In the genomic region with DNA sequence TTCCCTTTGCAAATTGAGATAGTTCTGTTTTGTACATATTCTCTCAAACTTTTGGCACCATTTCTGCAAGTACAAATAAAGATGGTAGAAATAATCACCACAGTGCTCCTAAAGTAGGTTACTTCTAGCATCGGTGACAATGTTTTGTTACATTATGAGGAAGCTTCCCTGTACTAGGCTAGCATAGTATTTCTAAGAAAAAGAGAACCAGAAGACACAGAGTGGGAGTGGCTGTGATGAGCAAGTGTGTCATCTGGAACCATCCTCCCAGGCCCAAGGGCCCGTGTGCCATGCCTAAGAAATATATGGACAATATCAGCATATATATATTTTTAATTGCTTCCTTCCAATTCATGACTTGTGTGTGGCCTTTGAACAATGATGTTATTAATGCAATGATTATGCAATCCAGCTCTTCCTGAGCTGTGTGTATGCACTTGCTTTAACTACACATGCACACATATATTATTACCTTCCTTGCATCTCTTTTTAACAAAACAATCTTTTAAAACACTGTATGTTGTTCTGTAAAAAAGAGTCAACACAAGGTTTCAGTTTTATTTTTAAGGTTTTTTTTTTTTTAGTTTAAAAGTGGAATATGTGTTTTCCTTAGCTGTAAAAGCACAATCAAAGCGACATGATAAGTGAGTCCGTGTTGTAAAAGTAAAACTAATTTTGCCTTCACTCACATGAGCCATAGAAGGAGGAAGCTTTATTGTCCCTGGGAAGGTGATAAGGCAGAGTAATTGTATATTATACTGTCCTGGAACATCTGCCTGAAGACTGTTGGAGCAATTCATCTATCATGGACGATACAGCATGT, we compare ENCODE assay signal across 20 cellular contexts.
DNase-seq lines count a peak whose midpoint lies in the region; ATAC-seq and TF ChIP-seq lines count a peak whose summit lies in the region.
"Had no signal": no experiment of that assay in that cellular context is flagged by ENCODE, and none has a peak within 500 bp of the region (broad histone marks: within the 10 kb centered on the region; RNA-seq: fewer than 3 reads in every experiment).

No MANE protein-coding gene starts in this region.

- no peak for TF ChIP-seq CTCF in fibroblast of villous mesenchyme (IDR thresholded peaks at IDR 0.05; ENCODE audit: insufficient read depth, low read depth, low read length)
- TF ChIP-seq CTCF in upper lobe of left lung (IDR thresholded peaks at IDR 0.05): no peak
- TF ChIP-seq CTCF in GM20000 (IDR thresholded peaks at IDR 0.05; ENCODE audit: extremely low read depth, missing control alignments): no peak

- H3K27me3 ChIP-seq in upper lobe of left lung: no peaks in the 10 kb centered on the region
- H3K27me3 ChIP-seq: heart right ventricle, right lobe of liver had no signal

- H3K36me3 Mint-ChIP-seq in activated naive CD4-positive, alpha-beta T cell treated with anti-CD3 and anti-CD28 coated beads, Interleukin-2, amount 10 ng/mL, durations not matched to agents 7 days and 5 days: no peaks in the 10 kb centered on the region

- DNase-seq in activated naive CD4-positive, alpha-beta T cell treated with anti-CD3 and anti-CD28 coated beads, Interleukin-2, amount 10 ng/mL, durations not matched to agents 7 days and 5 days: no peak
- DNase-seq in activated naive CD4-positive, alpha-beta T cell treated with anti-CD3 and anti-CD28 coated beads, Interleukin-2, amount 50 U/mL, for 16 hours: no peak
- DNase-seq in OCI-M1 (lab: John Stamatoyannopoulos, UW) (peak; percentile 69), fibroblast of villous mesenchyme (ENCODE audit: low read depth) (peak; percentile 11), upper lobe of left lung (no peak), GM20000 (ENCODE audit: low spot score) (no peak)
- DNase-seq: aorta, cerebellar nuclear complex, endodermal cell, heart right ventricle, NCI-H1105, right lobe of liver had no signal

- H3K4me3 ChIP-seq in fibroblast of villous mesenchyme (ENCODE audit: low read depth, low read length): no peak overlapping the region
- no peak overlapping the region for H3K4me3 ChIP-seq in upper lobe of left lung
- H3K4me3 ChIP-seq: heart right ventricle, lung, right lobe of liver had no signal

- no peaks in the 10 kb centered on the region for H3K9me3 ChIP-seq in upper lobe of left lung
- H3K9me3 ChIP-seq: heart right ventricle, right lobe of liver had no signal

- no peak overlapping the region for H3K4me3 Mint-ChIP-seq in activated naive CD4-positive, alpha-beta T cell treated with anti-CD3 and anti-CD28 coated beads, Interleukin-2, amount 10 ng/mL, durations not matched to agents 7 days and 5 days
- H3K4me3 Mint-ChIP-seq: endodermal cell; IgD-negative memory B cell; stimulated activated memory B cell treated with anti-CD40 and anti-IgM and Interleukin-4, amounts not matched to agents 10 μg/mL and 1 μg/mL and 100 μg/mL, for 72 hours had no signal

- ATAC-seq in upper lobe of left lung (ENCODE audit: low FRiP score in 2 of 2) (peak; percentile 67 to 70), HG02610 (IDR thresholded peaks at IDR 0.05; ENCODE audit: unreplicated experiment) (no peak), HG03439 (IDR thresholded peaks at IDR 0.05; ENCODE audit: unreplicated experiment) (no peak)
- ATAC-seq: HCT116; Panc1; stimulated activated memory B cell treated with anti-CD40 and anti-IgM and Interleukin-4, amounts not matched to agents 10 μg/mL and 1 μg/mL and 100 μg/mL, for 72 hours had no signal

- no peak for TF ChIP-seq EP300 in upper lobe of left lung (IDR thresholded peaks at IDR 0.05)

- H3K27me3 Mint-ChIP-seq in activated naive CD4-positive, alpha-beta T cell treated with anti-CD3 and anti-CD28 coated beads, Interleukin-2, amount 10 ng/mL, durations not matched to agents 7 days and 5 days: no peaks in the 10 kb centered on the region
- H3K27me3 Mint-ChIP-seq: IgD-negative memory B cell; stimulated activated memory B cell treated with anti-CD40 and anti-IgM and Interleukin-4, amounts not matched to agents 10 μg/mL and 1 μg/mL and 100 μg/mL, for 72 hours had no signal

- peak overlapping the region; percentile 25 for H3K27ac Mint-ChIP-seq in activated naive CD4-positive, alpha-beta T cell treated with anti-CD3 and anti-CD28 coated beads, Interleukin-2, amount 10 ng/mL, durations not matched to agents 7 days and 5 days
- H3K27ac Mint-ChIP-seq: endodermal cell; IgD-negative memory B cell; stimulated activated memory B cell treated with anti-CD40 and anti-IgM and Interleukin-4, amounts not matched to agents 10 μg/mL and 1 μg/mL and 100 μg/mL, for 72 hours had no signal

- peaks cover 0 to 6% (median 0%) of the 10 kb centered on the region in 4 donors for H3K4me1 ChIP-seq in upper lobe of left lung
- H3K4me1 ChIP-seq: right lobe of liver had no signal

- 83 to 85% methylated on average over 5 of the region's 5 CpGs for WGBS in upper lobe of left lung, 2 donors

- no peak for TF ChIP-seq POLR2A in upper lobe of left lung (IDR thresholded peaks at IDR 0.05)

- H3K4me1 Mint-ChIP-seq in activated naive CD4-positive, alpha-beta T cell treated with anti-CD3 and anti-CD28 coated beads, Interleukin-2, amount 10 ng/mL, durations not matched to agents 7 days and 5 days: peaks cover 13% of the 10 kb centered on the region
- H3K4me1 Mint-ChIP-seq: IgD-negative memory B cell; stimulated activated memory B cell treated with anti-CD40 and anti-IgM and Interleukin-4, amounts not matched to agents 10 μg/mL and 1 μg/mL and 100 μg/mL, for 72 hours had no signal

- H3K27ac ChIP-seq in upper lobe of left lung: no peak overlapping the region
- H3K27ac ChIP-seq: heart right ventricle, HL-60, right lobe of liver had no signal

- CTCF ChIA-PET in activated naive CD4-positive, alpha-beta T cell treated with anti-CD3 and anti-CD28 coated beads, Interleukin-2, amount 10 ng/mL, durations not matched to agents 7 days and 5 days (lab: Charles Lee): no interaction called here

- H3K36me3 ChIP-seq in upper lobe of left lung: no peaks in the 10 kb centered on the region
- H3K36me3 ChIP-seq: right lobe of liver had no signal

- no peaks in the 10 kb centered on the region for H3K9me3 Mint-ChIP-seq in activated naive CD4-positive, alpha-beta T cell treated with anti-CD3 and anti-CD28 coated beads, Interleukin-2, amount 10 ng/mL, durations not matched to agents 7 days and 5 days
- H3K9me3 Mint-ChIP-seq: endodermal cell; IgD-negative memory B cell; stimulated activated memory B cell treated with anti-CD40 and anti-IgM and Interleukin-4, amounts not matched to agents 10 μg/mL and 1 μg/mL and 100 μg/mL, for 72 hours had no signal

Comparison
In these comparisons a context has a peak if more than half of its experiments do, and no peak if none do; other contexts are left out.
1. DNase-seq: peak in OCI-M1 (single experiment) and fibroblast of villous mesenchyme (single experiment); none in activated naive CD4-positive, alpha-beta T cell treated with anti-CD3 and anti-CD28 coated beads, Interleukin-2, amount 10 ng/mL, durations not matched to agents 7 days and 5 days (single experiment), activated naive CD4-positive, alpha-beta T cell treated with anti-CD3 and anti-CD28 coated beads, Interleukin-2, amount 50 U/mL, for 16 hours (single experiment), upper lobe of left lung (0 of 2) and GM20000 (single experiment).
2. ATAC-seq: peak in upper lobe of left lung (2 of 2); none in HG02610 (single experiment) and HG03439 (single experiment).